In the genomic region with DNA sequence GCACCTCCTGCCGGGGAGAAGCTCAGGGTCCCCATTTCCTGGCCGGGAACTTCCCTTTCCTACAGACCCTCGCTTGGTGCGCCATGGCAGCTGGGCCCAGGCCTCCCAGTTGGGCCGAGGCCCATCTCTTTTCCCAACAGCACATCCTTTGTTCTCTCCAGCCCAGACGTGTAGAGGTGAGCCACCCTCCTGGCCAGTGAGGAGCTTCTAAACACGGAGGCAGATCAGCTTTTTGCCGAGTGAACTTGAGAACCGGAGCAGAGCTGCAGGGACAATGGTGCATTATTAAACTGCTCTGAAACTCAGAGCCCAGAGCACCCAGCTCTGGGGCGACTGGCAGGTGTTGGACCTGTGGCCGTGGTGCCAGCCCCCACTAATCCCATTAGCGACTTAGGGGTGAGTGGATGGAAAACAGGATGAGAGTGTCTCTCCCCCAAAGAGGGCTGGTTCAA, we compare ENCODE assay signal across 1 cellular context.
TF ChIP-seq lines count a peak whose summit lies in the region.

No MANE protein-coding gene starts in this region.

TF ChIP-seq in HepG2, 621 proteins besides CTCF, POLR2A, EP300 and RAD21 (continues in another document):
- no peak for TF ChIP-seq ZNF616 (CRISPR knock-in tag; IDR thresholded peaks at IDR 0.05; ENCODE audit: low read depth)
- TF ChIP-seq GATAD1 (CRISPR knock-in tag; IDR thresholded peaks at IDR 0.05) = no peak
- peak; percentile 65 for TF ChIP-seq POLR2G (IDR thresholded peaks at IDR 0.05; ENCODE audit: low read depth, low read length)
- peak; percentile 48; the same call in 1 of the 2 replicates for TF ChIP-seq HIVEP1 (CRISPR knock-in tag; IDR thresholded peaks at IDR 0.05)
- TF ChIP-seq, protein P1, sequence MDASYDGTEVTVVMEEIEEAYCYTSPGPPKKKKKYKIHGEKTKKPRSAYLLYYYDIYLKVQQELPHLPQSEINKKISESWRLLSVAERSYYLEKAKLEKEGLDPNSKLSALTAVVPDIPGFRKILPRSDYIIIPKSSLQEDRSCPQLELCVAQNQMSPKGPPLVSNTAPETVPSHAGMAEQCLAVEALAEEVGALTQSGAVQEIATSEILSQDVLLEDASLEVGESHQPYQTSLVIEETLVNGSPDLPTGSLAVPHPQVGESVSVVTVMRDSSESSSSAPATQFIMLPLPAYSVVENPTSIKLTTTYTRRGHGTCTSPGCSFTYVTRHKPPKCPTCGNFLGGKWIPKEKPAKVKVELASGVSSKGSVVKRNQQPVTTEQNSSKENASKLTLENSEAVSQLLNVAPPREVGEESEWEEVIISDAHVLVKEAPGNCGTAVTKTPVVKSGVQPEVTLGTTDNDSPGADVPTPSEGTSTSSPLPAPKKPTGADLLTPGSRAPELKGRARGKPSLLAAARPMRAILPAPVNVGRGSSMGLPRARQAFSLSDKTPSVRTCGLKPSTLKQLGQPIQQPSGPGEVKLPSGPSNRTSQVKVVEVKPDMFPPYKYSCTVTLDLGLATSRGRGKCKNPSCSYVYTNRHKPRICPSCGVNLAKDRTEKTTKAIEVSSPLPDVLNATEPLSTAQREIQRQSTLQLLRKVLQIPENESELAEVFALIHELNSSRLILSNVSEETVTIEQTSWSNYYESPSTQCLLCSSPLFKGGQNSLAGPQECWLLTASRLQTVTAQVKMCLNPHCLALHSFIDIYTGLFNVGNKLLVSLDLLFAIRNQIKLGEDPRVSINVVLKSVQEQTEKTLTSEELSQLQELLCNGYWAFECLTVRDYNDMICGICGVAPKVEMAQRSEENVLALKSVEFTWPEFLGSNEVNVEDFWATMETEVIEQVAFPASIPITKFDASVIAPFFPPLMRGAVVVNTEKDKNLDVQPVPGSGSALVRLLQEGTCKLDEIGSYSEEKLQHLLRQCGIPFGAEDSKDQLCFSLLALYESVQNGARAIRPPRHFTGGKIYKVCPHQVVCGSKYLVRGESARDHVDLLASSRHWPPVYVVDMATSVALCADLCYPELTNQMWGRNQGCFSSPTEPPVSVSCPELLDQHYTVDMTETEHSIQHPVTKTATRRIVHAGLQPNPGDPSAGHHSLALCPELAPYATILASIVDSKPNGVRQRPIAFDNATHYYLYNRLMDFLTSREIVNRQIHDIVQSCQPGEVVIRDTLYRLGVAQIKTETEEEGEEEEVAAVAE (CRISPR knock-in tag; IDR thresholded peaks at IDR 0.05; ENCODE audit: borderline replicate concordance) = no peak
- TF ChIP-seq TEAD3 (CRISPR knock-in tag; optimal IDR thresholded peaks at IDR 0.05; ENCODE audit: borderline replicate concordance) = no peak
- no peak; the same call in 1 of the 2 replicates for TF ChIP-seq ZNF350 (CRISPR knock-in tag; IDR thresholded peaks at IDR 0.05; ENCODE audit: borderline replicate concordance, low read depth)
- TF ChIP-seq TOE1 (CRISPR knock-in tag; IDR thresholded peaks at IDR 0.05) = no peak
- TF ChIP-seq, protein P2, sequence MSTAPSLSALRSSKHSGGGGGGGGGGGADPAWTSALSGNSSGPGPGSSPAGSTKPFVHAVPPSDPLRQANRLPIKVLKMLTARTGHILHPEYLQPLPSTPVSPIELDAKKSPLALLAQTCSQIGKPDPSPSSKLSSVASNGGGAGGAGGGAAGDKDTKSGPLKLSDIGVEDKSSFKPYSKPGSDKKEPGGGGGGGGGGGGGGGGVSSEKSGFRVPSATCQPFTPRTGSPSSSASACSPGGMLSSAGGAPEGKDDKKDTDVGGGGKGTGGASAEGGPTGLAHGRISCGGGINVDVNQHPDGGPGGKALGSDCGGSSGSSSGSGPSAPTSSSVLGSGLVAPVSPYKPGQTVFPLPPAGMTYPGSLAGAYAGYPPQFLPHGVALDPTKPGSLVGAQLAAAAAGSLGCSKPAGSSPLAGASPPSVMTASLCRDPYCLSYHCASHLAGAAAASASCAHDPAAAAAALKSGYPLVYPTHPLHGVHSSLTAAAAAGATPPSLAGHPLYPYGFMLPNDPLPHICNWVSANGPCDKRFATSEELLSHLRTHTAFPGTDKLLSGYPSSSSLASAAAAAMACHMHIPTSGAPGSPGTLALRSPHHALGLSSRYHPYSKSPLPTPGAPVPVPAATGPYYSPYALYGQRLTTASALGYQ (CRISPR knock-in tag; IDR thresholded peaks at IDR 0.05) = peak; percentile 49; the same call in 1 of the 2 replicates
- no peak for TF ChIP-seq NR2F6 (IDR thresholded peaks at IDR 0.05)
- TF ChIP-seq NR2F6 (CRISPR knock-in tag; IDR thresholded peaks at IDR 0.05) = peak; percentile 42; the same call in 1 of the 2 replicates
- TF ChIP-seq ZBTB38 (CRISPR knock-in tag; IDR thresholded peaks at IDR 0.05) = peak; percentile 62; the same call in 1 of the 2 replicates
- no peak for TF ChIP-seq ADNP (CRISPR knock-in tag; IDR thresholded peaks at IDR 0.05)
- no peak for TF ChIP-seq CC2D1A (CRISPR knock-in tag; IDR thresholded peaks at IDR 0.05)
- no peak for TF ChIP-seq ZBTB20 (CRISPR knock-in tag; IDR thresholded peaks at IDR 0.05; ENCODE audit: borderline replicate concordance, low read depth)
- peak; percentile 64 for TF ChIP-seq RARA (CRISPR knock-in tag; IDR thresholded peaks at IDR 0.05)
- TF ChIP-seq, protein P3, sequence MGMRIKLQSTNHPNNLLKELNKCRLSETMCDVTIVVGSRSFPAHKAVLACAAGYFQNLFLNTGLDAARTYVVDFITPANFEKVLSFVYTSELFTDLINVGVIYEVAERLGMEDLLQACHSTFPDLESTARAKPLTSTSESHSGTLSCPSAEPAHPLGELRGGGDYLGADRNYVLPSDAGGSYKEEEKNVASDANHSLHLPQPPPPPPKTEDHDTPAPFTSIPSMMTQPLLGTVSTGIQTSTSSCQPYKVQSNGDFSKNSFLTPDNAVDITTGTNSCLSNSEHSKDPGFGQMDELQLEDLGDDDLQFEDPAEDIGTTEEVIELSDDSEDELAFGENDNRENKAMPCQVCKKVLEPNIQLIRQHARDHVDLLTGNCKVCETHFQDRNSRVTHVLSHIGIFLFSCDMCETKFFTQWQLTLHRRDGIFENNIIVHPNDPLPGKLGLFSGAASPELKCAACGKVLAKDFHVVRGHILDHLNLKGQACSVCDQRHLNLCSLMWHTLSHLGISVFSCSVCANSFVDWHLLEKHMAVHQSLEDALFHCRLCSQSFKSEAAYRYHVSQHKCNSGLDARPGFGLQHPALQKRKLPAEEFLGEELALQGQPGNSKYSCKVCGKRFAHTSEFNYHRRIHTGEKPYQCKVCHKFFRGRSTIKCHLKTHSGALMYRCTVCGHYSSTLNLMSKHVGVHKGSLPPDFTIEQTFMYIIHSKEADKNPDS (CRISPR knock-in tag; IDR thresholded peaks at IDR 0.05) = no peak
- TF ChIP-seq NKX3-1 (CRISPR knock-in tag; IDR thresholded peaks at IDR 0.05) = no peak
- TF ChIP-seq, protein P4, sequence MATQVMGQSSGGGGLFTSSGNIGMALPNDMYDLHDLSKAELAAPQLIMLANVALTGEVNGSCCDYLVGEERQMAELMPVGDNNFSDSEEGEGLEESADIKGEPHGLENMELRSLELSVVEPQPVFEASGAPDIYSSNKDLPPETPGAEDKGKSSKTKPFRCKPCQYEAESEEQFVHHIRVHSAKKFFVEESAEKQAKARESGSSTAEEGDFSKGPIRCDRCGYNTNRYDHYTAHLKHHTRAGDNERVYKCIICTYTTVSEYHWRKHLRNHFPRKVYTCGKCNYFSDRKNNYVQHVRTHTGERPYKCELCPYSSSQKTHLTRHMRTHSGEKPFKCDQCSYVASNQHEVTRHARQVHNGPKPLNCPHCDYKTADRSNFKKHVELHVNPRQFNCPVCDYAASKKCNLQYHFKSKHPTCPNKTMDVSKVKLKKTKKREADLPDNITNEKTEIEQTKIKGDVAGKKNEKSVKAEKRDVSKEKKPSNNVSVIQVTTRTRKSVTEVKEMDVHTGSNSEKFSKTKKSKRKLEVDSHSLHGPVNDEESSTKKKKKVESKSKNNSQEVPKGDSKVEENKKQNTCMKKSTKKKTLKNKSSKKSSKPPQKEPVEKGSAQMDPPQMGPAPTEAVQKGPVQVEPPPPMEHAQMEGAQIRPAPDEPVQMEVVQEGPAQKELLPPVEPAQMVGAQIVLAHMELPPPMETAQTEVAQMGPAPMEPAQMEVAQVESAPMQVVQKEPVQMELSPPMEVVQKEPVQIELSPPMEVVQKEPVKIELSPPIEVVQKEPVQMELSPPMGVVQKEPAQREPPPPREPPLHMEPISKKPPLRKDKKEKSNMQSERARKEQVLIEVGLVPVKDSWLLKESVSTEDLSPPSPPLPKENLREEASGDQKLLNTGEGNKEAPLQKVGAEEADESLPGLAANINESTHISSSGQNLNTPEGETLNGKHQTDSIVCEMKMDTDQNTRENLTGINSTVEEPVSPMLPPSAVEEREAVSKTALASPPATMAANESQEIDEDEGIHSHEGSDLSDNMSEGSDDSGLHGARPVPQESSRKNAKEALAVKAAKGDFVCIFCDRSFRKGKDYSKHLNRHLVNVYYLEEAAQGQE (IDR thresholded peaks at IDR 0.05; ENCODE audit: borderline replicate concordance in 1 of 2, low read depth in 1 of 2, low read length in 2 of 2) = no peak
- TF ChIP-seq ZBTB1 (CRISPR knock-in tag; IDR thresholded peaks at IDR 0.05; ENCODE audit: borderline replicate concordance) = no peak
- TF ChIP-seq TCF12 (IDR thresholded peaks at IDR 0.05) = no peak
- TF ChIP-seq TCF12 (CRISPR knock-in tag; IDR thresholded peaks at IDR 0.05) = no peak
- TF ChIP-seq ZSCAN9 (CRISPR knock-in tag; IDR thresholded peaks at IDR 0.05; ENCODE audit: borderline replicate concordance) = peak; percentile 27; the same call in 1 of the 2 replicates
- TF ChIP-seq ZNF446 (CRISPR knock-in tag; IDR thresholded peaks at IDR 0.05) = no peak
- no peak for TF ChIP-seq ZNF766 (CRISPR knock-in tag; IDR thresholded peaks at IDR 0.05; ENCODE audit: borderline replicate concordance)
- TF ChIP-seq, protein P5, sequence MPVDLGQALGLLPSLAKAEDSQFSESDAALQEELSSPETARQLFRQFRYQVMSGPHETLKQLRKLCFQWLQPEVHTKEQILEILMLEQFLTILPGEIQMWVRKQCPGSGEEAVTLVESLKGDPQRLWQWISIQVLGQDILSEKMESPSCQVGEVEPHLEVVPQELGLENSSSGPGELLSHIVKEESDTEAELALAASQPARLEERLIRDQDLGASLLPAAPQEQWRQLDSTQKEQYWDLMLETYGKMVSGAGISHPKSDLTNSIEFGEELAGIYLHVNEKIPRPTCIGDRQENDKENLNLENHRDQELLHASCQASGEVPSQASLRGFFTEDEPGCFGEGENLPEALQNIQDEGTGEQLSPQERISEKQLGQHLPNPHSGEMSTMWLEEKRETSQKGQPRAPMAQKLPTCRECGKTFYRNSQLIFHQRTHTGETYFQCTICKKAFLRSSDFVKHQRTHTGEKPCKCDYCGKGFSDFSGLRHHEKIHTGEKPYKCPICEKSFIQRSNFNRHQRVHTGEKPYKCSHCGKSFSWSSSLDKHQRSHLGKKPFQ (CRISPR knock-in tag; IDR thresholded peaks at IDR 0.05; ENCODE audit: insufficient replicate concordance) = no peak
- TF ChIP-seq, protein P6, sequence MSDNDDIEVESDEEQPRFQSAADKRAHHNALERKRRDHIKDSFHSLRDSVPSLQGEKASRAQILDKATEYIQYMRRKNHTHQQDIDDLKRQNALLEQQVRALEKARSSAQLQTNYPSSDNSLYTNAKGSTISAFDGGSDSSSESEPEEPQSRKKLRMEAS (IDR thresholded peaks at IDR 0.05) = peak; percentile 59
- no peak for TF ChIP-seq ONECUT2 (CRISPR knock-in tag; IDR thresholded peaks at IDR 0.05)
- TF ChIP-seq, protein P7, sequence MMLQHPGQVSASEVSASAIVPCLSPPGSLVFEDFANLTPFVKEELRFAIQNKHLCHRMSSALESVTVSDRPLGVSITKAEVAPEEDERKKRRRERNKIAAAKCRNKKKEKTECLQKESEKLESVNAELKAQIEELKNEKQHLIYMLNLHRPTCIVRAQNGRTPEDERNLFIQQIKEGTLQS (CRISPR knock-in tag; IDR thresholded peaks at IDR 0.05) = no peak
- TF ChIP-seq, protein P8, sequence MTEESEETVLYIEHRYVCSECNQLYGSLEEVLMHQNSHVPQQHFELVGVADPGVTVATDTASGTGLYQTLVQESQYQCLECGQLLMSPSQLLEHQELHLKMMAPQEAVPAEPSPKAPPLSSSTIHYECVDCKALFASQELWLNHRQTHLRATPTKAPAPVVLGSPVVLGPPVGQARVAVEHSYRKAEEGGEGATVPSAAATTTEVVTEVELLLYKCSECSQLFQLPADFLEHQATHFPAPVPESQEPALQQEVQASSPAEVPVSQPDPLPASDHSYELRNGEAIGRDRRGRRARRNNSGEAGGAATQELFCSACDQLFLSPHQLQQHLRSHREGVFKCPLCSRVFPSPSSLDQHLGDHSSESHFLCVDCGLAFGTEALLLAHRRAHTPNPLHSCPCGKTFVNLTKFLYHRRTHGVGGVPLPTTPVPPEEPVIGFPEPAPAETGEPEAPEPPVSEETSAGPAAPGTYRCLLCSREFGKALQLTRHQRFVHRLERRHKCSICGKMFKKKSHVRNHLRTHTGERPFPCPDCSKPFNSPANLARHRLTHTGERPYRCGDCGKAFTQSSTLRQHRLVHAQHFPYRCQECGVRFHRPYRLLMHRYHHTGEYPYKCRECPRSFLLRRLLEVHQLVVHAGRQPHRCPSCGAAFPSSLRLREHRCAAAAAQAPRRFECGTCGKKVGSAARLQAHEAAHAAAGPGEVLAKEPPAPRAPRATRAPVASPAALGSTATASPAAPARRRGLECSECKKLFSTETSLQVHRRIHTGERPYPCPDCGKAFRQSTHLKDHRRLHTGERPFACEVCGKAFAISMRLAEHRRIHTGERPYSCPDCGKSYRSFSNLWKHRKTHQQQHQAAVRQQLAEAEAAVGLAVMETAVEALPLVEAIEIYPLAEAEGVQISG (CRISPR knock-in tag; IDR thresholded peaks at IDR 0.05) = peak; percentile 69
- TF ChIP-seq ATF7-NPFF (CRISPR knock-in tag; IDR thresholded peaks at IDR 0.05; ENCODE audit: low read depth) = no peak
- TF ChIP-seq ZNF33A (CRISPR knock-in tag; IDR thresholded peaks at IDR 0.05; ENCODE audit: borderline replicate concordance) = no peak
- TF ChIP-seq GTF2F1 (IDR thresholded peaks at IDR 0.05; ENCODE audit: low read length) = no peak
- TF ChIP-seq ZNF441 (CRISPR knock-in tag; IDR thresholded peaks at IDR 0.05; ENCODE audit: borderline replicate concordance) = no peak
- 0 out of 2 replicates have a peak, but pooled peaks have one; percentile 13 for TF ChIP-seq ZSCAN20 (CRISPR knock-in tag; IDR thresholded peaks at IDR 0.05; ENCODE audit: borderline replicate concordance)
- TF ChIP-seq, protein P9, sequence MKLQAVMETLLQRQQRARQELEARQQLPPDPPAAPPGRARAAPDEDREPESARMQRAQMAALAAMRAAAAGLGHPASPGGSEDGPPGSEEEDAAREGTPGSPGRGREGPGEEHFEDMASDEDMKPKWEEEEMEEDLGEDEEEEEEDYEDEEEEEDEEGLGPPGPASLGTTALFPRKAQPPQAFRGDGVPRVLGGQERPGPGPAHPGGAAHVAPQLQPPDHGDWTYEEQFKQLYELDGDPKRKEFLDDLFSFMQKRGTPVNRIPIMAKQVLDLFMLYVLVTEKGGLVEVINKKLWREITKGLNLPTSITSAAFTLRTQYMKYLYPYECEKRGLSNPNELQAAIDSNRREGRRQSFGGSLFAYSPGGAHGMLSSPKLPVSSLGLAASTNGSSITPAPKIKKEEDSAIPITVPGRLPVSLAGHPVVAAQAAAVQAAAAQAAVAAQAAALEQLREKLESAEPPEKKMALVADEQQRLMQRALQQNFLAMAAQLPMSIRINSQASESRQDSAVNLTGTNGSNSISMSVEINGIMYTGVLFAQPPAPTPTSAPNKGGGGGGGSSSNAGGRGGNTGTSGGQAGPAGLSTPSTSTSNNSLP (IDR thresholded peaks at IDR 0.05; ENCODE audit: low read depth, low read length) = 0 out of 2 replicates have a peak, but pooled peaks have one; percentile 12
- no peak for TF ChIP-seq NR2F2 (IDR thresholded peaks at IDR 0.05; ENCODE audit: borderline replicate concordance, low read depth)
- TF ChIP-seq ZFP41 (CRISPR knock-in tag; IDR thresholded peaks at IDR 0.05; ENCODE audit: borderline replicate concordance) = peak; percentile 12; the same call in 1 of the 2 replicates
- 0 out of 2 replicates have a peak, but pooled peaks have one; percentile 33 for TF ChIP-seq RXRB (CRISPR knock-in tag; IDR thresholded peaks at IDR 0.05; ENCODE audit: borderline replicate concordance)
